In genomic region chr16:58226790-58227189, GRCh38 we compare ENCODE assay signal across 2 cellular contexts.
A peak's percentile ranks its signal among the peaks of the same experiment; 100 is the strongest.
TF ChIP-seq lines count a peak whose summit lies in the region.

No MANE protein-coding gene starts in this region.

TF ChIP-seq in WTC11, 78 proteins besides CTCF, POLR2A, EP300 and RAD21 (continued from another document):
- TF ChIP-seq ATF6 (CRISPR knock-in tag; IDR thresholded peaks at IDR 0.05) (no peak), SMAD4 (CRISPR knock-in tag; IDR thresholded peaks at IDR 0.05) (no peak)

TF ChIP-seq in K562, 482 proteins besides CTCF, POLR2A, EP300 and RAD21 (continued from another document):
- TF ChIP-seq, protein P1, sequence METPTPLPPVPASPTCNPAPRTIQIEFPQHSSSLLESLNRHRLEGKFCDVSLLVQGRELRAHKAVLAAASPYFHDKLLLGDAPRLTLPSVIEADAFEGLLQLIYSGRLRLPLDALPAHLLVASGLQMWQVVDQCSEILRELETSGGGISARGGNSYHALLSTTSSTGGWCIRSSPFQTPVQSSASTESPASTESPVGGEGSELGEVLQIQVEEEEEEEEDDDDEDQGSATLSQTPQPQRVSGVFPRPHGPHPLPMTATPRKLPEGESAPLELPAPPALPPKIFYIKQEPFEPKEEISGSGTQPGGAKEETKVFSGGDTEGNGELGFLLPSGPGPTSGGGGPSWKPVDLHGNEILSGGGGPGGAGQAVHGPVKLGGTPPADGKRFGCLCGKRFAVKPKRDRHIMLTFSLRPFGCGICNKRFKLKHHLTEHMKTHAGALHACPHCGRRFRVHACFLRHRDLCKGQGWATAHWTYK (CRISPR knock-in tag; IDR thresholded peaks at IDR 0.05), result no peak
- TF ChIP-seq BCOR (IDR thresholded peaks at IDR 0.05) (0 out of 2 replicates have a peak, but pooled peaks have one; percentile 15), NFE2L1 (tag; IDR thresholded peaks at IDR 0.05; ENCODE audit: borderline replicate concordance, low read depth) (no peak), ZNF121 (CRISPR knock-in tag; conservative IDR thresholded peaks at IDR 0.05) (peak; percentile 91)
- TF ChIP-seq, protein P2, sequence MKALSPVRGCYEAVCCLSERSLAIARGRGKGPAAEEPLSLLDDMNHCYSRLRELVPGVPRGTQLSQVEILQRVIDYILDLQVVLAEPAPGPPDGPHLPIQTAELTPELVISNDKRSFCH (CRISPR knock-in tag; IDR thresholded peaks at IDR 0.05), result no peak
- TF ChIP-seq, protein P2 (tag; IDR thresholded peaks at IDR 0.05), result no peak
